ENCODE assay signal across 16 cellular contexts in genomic region chr18:13180614-13181375, GRCh38.
"Had no signal": no experiment of that assay in that cellular context is flagged by ENCODE, and none has a peak within 500 bp of the region (broad histone marks: within the 10 kb centered on the region; RNA-seq: fewer than 3 reads in every experiment).

No MANE protein-coding gene starts in this region.

- H3K9me3 Mint-ChIP-seq: activated naive CD4-positive, alpha-beta T cell treated with anti-CD3 and anti-CD28 coated beads, Interleukin-2, amount 10 ng/mL, durations not matched to agents 7 days and 5 days; activated T-helper 17 cell treated with anti-CD3 and anti-CD28 coated beads, Interleukin-2, amount 50 U/mL, for 72 hours; natural killer cell; T-helper 2 cell treated with Interferon-gamma antibody and Interleukin-4, amounts not matched to agents 5 μg/mL and 100 μg/mL, for 36 hours had no signal

- H3K4me1 Mint-ChIP-seq: natural killer cell had no signal

- ATAC-seq: activated T-helper 17 cell treated with anti-CD3 and anti-CD28 coated beads, Interleukin-2, amount 50 U/mL, for 72 hours; gastroesophageal sphincter; heart right ventricle; natural killer cell had no signal

- H3K4me3 Mint-ChIP-seq: activated naive CD4-positive, alpha-beta T cell treated with anti-CD3 and anti-CD28 coated beads, Interleukin-2, amount 10 ng/mL, durations not matched to agents 7 days and 5 days; activated T-helper 17 cell treated with anti-CD3 and anti-CD28 coated beads, Interleukin-2, amount 50 U/mL, for 72 hours; natural killer cell; T-helper 2 cell treated with Interferon-gamma antibody and Interleukin-4, amounts not matched to agents 5 μg/mL and 100 μg/mL, for 36 hours had no signal

- DNase-seq: activated CD4-positive, alpha-beta T cell treated with anti-CD3 and anti-CD28 coated beads, Interleukin-2, amount 50 U/mL, for 1 hour; activated CD4-positive, CD25-positive, alpha-beta regulatory T cell; activated naive CD4-positive, alpha-beta T cell treated with anti-CD3 and anti-CD28 coated beads, Interleukin-2, amount 10 ng/mL, durations not matched to agents 7 days and 5 days; heart right ventricle; kidney; left ventricle myocardium inferior; mesenchymal stem cell; natural killer cell; posterior cingulate gyrus; stimulated activated CD4-positive, alpha-beta T cell treated with anti-CD3 and anti-CD28 coated beads, Interleukin-4, amount 100 ng/mL, for 1 hour; stimulated activated naive CD4-positive, alpha-beta T cell; substantia nigra; transverse colon had no signal

- H3K36me3 Mint-ChIP-seq: activated naive CD4-positive, alpha-beta T cell treated with anti-CD3 and anti-CD28 coated beads, Interleukin-2, amount 10 ng/mL, durations not matched to agents 7 days and 5 days; natural killer cell had no signal

- H3K27ac Mint-ChIP-seq: activated naive CD4-positive, alpha-beta T cell treated with anti-CD3 and anti-CD28 coated beads, Interleukin-2, amount 10 ng/mL, durations not matched to agents 7 days and 5 days; activated T-helper 17 cell treated with anti-CD3 and anti-CD28 coated beads, Interleukin-2, amount 50 U/mL, for 72 hours; natural killer cell; T-helper 2 cell treated with Interferon-gamma antibody and Interleukin-4, amounts not matched to agents 5 μg/mL and 100 μg/mL, for 36 hours had no signal

- H3K9me3 ChIP-seq: gastroesophageal sphincter, heart right ventricle, left ventricle myocardium inferior, transverse colon had no signal
